ENCODE assay signal across 11 cellular contexts in the genomic region with DNA sequence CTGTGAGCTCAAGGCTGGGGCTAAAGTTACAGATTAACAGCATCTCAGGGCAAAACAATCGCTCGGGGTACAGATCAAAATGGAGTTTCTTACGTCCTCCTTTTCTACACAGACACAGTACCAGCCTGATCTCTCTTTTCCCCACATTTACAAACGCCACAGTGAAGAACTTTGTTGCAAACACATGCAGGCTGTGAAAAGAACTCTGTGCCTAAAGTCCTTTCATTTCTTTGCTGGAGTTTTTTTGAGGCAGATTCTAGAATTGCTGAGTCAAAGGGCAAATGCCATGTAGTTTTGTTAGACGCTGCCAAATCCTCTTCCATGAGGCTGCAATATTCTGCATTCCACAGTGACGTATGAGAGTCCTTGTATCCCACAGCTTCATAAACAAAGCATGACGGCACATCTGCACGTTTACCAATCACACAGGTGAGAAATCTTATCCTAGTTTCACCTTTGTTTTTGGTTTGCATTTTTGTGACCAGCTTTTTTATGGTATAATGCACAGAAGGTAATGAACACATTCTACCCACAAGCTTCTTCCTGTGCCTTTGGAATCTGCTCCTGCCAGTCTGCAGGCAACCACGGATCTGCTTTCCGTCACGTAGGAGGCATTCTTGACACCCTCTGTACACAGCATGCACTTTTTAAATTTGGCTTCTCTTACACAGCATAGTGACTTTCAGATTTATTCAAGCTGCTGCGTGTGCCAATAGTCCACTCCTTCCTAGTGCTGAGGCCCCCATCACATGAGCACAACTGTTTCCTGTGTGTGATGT. TPM values are rescaled to one million over a fixed set of nuclear protein-coding genes. Genes with fewer than 3 reads are reported as not detected.
DNase-seq lines count a peak whose midpoint lies in the region; ATAC-seq lines count a peak whose summit lies in the region.
"Had no signal": no experiment of that assay in that cellular context is flagged by ENCODE, and none has a peak within 500 bp of the region (broad histone marks: within the 10 kb centered on the region; RNA-seq: fewer than 3 reads in every experiment).

No MANE protein-coding gene starts in this region.

- H3K4me3 ChIP-seq in SJCRH30 = peak overlapping the region; percentile 12; the same call in 1 of the 2 replicates
- H3K4me3 ChIP-seq: suprapubic skin had no signal

- DNase-seq in DMS53 treated with DMSO at 0.1 percent for 48 hours (lab: John Stamatoyannopoulos, UW; ENCODE audit: unreplicated experiment) (peak; percentile 48), SJCRH30 (no peak), glomerular visceral epithelial cell (ENCODE audit: extremely low spot score) (peak; percentile 85), pulmonary artery endothelial cell (ENCODE audit: low read depth, low spot score) (peak; percentile 73), NCI-H2227 treated with DMSO at 0.1 percent for 48 hours (lab: John Stamatoyannopoulos, UW) (no peak), HuH-7.5 (ENCODE audit: low spot score) (no peak), cerebellum (ENCODE audit: low spot score) (no peak)
- DNase-seq: activated gamma-delta T cell, OCI-M1 had no signal

- ATAC-seq in GM18870 (IDR thresholded peaks at IDR 0.05; ENCODE audit: unreplicated experiment) = no peak

- peaks cover 8% of the 10 kb centered on the region; the same call in 1 of the 2 replicates for H3K4me1 ChIP-seq in SJCRH30

- no peaks in the 10 kb centered on the region for H3K27me3 ChIP-seq in SJCRH30
- H3K27me3 ChIP-seq: suprapubic skin had no signal

- H3K27ac ChIP-seq in SJCRH30 = peak overlapping the region; percentile 31
- H3K27ac ChIP-seq: suprapubic skin had no signal

- no peaks in the 10 kb centered on the region for H3K36me3 ChIP-seq in SJCRH30
- H3K36me3 ChIP-seq: suprapubic skin had no signal

- H3K9me3 ChIP-seq in SJCRH30 (replicated peaks) = no peaks in the 10 kb centered on the region
- H3K9me3 ChIP-seq: suprapubic skin had no signal

RNA-seq across cellular contexts. Expression of a gene that starts 44.6 kb away (rescaled TPM):
- 36.9 and 44.6 TPM in 2 replicates for total RNA-seq in SJCRH30 (2014; rRNA removed; shearing (Covaris generic))
- total RNA-seq in pulmonary artery endothelial cell (54.5 and 71.7 TPM in 2 replicates), cerebellum (82.4 TPM)

Comparison
In these comparisons a context has a peak if more than half of its experiments do, and no peak if none do; other contexts are left out.
1. DNase-seq: peak in DMS53 treated with DMSO at 0.1 percent for 48 hours (single experiment), glomerular visceral epithelial cell (single experiment) and pulmonary artery endothelial cell (single experiment); none in SJCRH30 (0 of 2), NCI-H2227 treated with DMSO at 0.1 percent for 48 hours (single experiment), HuH-7.5 (single experiment) and cerebellum (single experiment).